12 cellular contexts compared by ENCODE assay signal in the genomic region with DNA sequence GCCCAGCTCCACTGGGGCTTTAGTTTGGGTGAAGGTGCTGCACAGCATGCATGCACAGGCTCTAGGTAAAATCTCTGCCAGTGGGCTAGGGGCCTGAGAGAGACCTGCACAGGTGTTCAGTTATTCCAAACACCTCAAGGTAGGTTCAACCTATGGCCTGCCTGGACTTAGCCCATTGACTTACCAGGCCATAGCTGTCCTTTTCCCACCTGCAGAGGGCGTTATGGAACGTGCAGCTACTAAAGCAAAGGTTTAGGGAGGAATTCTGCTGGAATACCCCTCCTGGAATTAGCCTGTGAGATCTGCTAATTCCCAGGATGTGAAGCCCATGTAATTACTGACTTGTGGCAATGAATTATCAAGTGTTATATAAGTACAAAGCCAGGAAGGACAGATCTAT. TPM values are rescaled to one million over a fixed set of nuclear protein-coding genes. Genes with fewer than 3 reads are reported as not detected.
DNase-seq lines count a peak whose midpoint lies in the region; ATAC-seq and TF ChIP-seq lines count a peak whose summit lies in the region.
"Had no signal": no experiment of that assay in that cellular context is flagged by ENCODE, and none has a peak within 500 bp of the region (broad histone marks: within the 10 kb centered on the region; RNA-seq: fewer than 3 reads in every experiment).

No MANE protein-coding gene starts in this region.

- H2AFZ ChIP-seq in mammary epithelial cell (ENCODE audit: low read depth, low read length) (no peak overlapping the region), hepatocyte (no peak overlapping the region)

- ATAC-seq in HG03139 (IDR thresholded peaks at IDR 0.05; ENCODE audit: unreplicated experiment) = no peak

- H3K23ac ChIP-seq in mesendoderm (ENCODE audit: low read length) = no peak overlapping the region

- H4K8ac ChIP-seq in mesendoderm (ENCODE audit: low read depth, low read length) = no peak overlapping the region

- no peaks in the 10 kb centered on the region for H3K9me2 ChIP-seq in hepatocyte (replicated peaks; ENCODE audit: insufficient read depth)

- H3K79me2 ChIP-seq in mammary epithelial cell (ENCODE audit: insufficient read depth, low read length) (no peaks in the 10 kb centered on the region), mesendoderm (ENCODE audit: control insufficient read depth, insufficient read depth, low read length) (no peaks in the 10 kb centered on the region), hepatocyte (no peaks in the 10 kb centered on the region)

- no TSS peak for BruUV-seq in mammary epithelial cell (replicated peaks; lab: Mats Ljungman, UMichigan)

- no peak overlapping the region for H3K18ac ChIP-seq in mesendoderm (ENCODE audit: low read length)

- no peak overlapping the region for H3K4ac ChIP-seq in mesendoderm (ENCODE audit: low read depth, low read length)

- DNase-seq in G401 (ENCODE audit: low spot score) (peak; percentile 92), HuH-7 (ENCODE audit: low spot score) (peak; percentile 25), mammary epithelial cell (no peak), mesendoderm (peak; percentile 88), SW 1271 (lab: John Stamatoyannopoulos, UW) (no peak), hepatocyte (ENCODE audit: low spot score) (no peak), dermis blood vessel endothelial cell (no peak)
- DNase-seq: NCI-H1092 treated with DMSO at 0.1 percent for 48 hours had no signal

- no peak overlapping the region for H2BK120ac ChIP-seq in mesendoderm (ENCODE audit: low read depth, low read length)

- no peak overlapping the region for H4K5ac ChIP-seq in mesendoderm (ENCODE audit: low read length)

- no peaks in the 10 kb centered on the region for H4K20me1 ChIP-seq in mammary epithelial cell (ENCODE audit: insufficient read depth, low read length)
- no peaks in the 10 kb centered on the region for H4K20me1 ChIP-seq in hepatocyte (ENCODE audit: insufficient read depth, poor library complexity, severe bottlenecking)

- no peak overlapping the region for H3K4me2 ChIP-seq in mammary epithelial cell (ENCODE audit: insufficient read depth, low read depth, low read length)
- H3K4me2 ChIP-seq in mesendoderm (ENCODE audit: low read length) = no peak overlapping the region
- no peak overlapping the region for H3K4me2 ChIP-seq in hepatocyte

- no peak overlapping the region for H3K9ac ChIP-seq in mammary epithelial cell (ENCODE audit: insufficient read depth, low read length)
- no peak overlapping the region for H3K9ac ChIP-seq in mesendoderm (ENCODE audit: low read length)

- H3K4me3 ChIP-seq in mammary epithelial cell (replicated peaks in 1 of 3; ENCODE audit: insufficient read depth in 1 of 3, low read depth in 2 of 3, low read length in 3 of 3) = no peak overlapping the region
- no peak overlapping the region for H3K4me3 ChIP-seq in mesendoderm (ENCODE audit: low read length)
- H3K4me3 ChIP-seq in hepatocyte = no peak overlapping the region

- no peak overlapping the region for H2BK5ac ChIP-seq in mesendoderm (ENCODE audit: low read length)

- no peak overlapping the region for H3K56ac ChIP-seq in mesendoderm (ENCODE audit: low read length)

- CTCF ChIA-PET in mammary epithelial cell (lab: Charles Lee; ENCODE audit: low non-redundant PET) = interaction anchor here (0.5 kb wide), 1 partner anchor 1206 kb away, joined by 3 read pairs; no protein-coding TSS in a partner anchor

- no peak overlapping the region for H2AK5ac ChIP-seq in mesendoderm (ENCODE audit: low read length)

- H3K27me3 ChIP-seq in mammary epithelial cell (ENCODE audit: insufficient read depth, low read length) (peaks cover 37% of the 10 kb centered on the region), mesendoderm (ENCODE audit: insufficient read depth, low read length, poor library complexity) (peaks cover 28% of the 10 kb centered on the region), hepatocyte (peaks cover 86% of the 10 kb centered on the region)

- TF ChIP-seq CTCF in mammary epithelial cell (conservative IDR thresholded peaks at IDR 0.05 in 1 of 2, IDR thresholded peaks at IDR 0.05 in 1 of 2; ENCODE audit: extremely low read depth in 1 of 2, insufficient read depth in 1 of 2, low read depth in 1 of 2, low read length in 2 of 2) = peak; percentile 23 to 49
- no peak for TF ChIP-seq CTCF in hepatocyte (IDR thresholded peaks at IDR 0.05; ENCODE audit: poor library complexity)

- no peak overlapping the region for H3K27ac ChIP-seq in mammary epithelial cell (ENCODE audit: insufficient read depth, low read depth, low read length)
- H3K27ac ChIP-seq in mesendoderm (ENCODE audit: low read depth, low read length) = no peak overlapping the region
- no peak overlapping the region for H3K27ac ChIP-seq in hepatocyte

- WGBS in mammary epithelial cell (ENCODE audit: low coverage, missing lambda C conversion rate) = 21% methylated on average over 2 of the region's 2 CpGs
- WGBS in mesendoderm (ENCODE audit: extremely low coverage, insufficient coverage, low lambda C conversion rate) = no CpG with 5 or more reads among the region's 2 CpGs
- WGBS in hepatocyte (ENCODE audit: low lambda C conversion rate, missing lambda C conversion rate) = 6% methylated on average over 2 of the region's 2 CpGs

- dilution Hi-C loops in mammary epithelial cell (cut with HindIII; ENCODE audit: low sequenced_read_pairs) = no loop called here

- H3K9me3 ChIP-seq in mammary epithelial cell (replicated peaks; ENCODE audit: insufficient read depth, low read length) (no peaks in the 10 kb centered on the region), hepatocyte (ENCODE audit: low read depth) (no peaks in the 10 kb centered on the region)

- intact Hi-C loops in mammary epithelial cell (cut with micrococcal nuclease) = no loop called here

- H2BK15ac ChIP-seq in mesendoderm (replicated peaks; ENCODE audit: low read depth) = no peak overlapping the region

- no peaks in the 10 kb centered on the region for H3K79me1 ChIP-seq in mesendoderm (ENCODE audit: low read length)

- in situ Hi-C loops in G401 (cut with HindIII; ENCODE audit: low sequenced_read_pairs) = no loop called here
- in situ Hi-C loops in mammary epithelial cell (cut with MboI; ENCODE audit: low sequenced_read_pairs in 2 of 2) = no loop called here

- H3K36me3 ChIP-seq in mammary epithelial cell (ENCODE audit: insufficient read depth, low read length) = no peaks in the 10 kb centered on the region
- H3K36me3 ChIP-seq in mesendoderm (ENCODE audit: control insufficient read depth, insufficient read depth, low read length) = no peaks in the 10 kb centered on the region
- H3K36me3 ChIP-seq in hepatocyte (replicated peaks; ENCODE audit: insufficient read depth, low read depth) = no peaks in the 10 kb centered on the region

- no peaks in the 10 kb centered on the region for H3K4me1 ChIP-seq in mammary epithelial cell (ENCODE audit: insufficient read depth, low read length)
- H3K4me1 ChIP-seq in mesendoderm (ENCODE audit: control insufficient read depth, low read depth, low read length) = peaks cover 2% of the 10 kb centered on the region
- H3K4me1 ChIP-seq in hepatocyte (ENCODE audit: insufficient read depth) = peaks cover 23% of the 10 kb centered on the region

RNA-seq across cellular contexts. Expression of gene VWC2, which starts 3.6 kb away (rescaled TPM):
- not detected in 2 replicates for total RNA-seq in G401 (2014; rRNA removed; shearing (Covaris generic))
- total RNA-seq in mammary epithelial cell (not detected), hepatocyte (not detected in 2 replicates), dermis blood vessel endothelial cell (not detected in 2 replicates)
- polyA plus RNA-seq in mammary epithelial cell (not detected), hepatocyte (not detected in 2 replicates)
- not detected for polyA minus RNA-seq in mammary epithelial cell
- 0.06 TPM for polyA plus RNA-seq in mesendoderm (2013, experiment 1 of 2)
- polyA plus RNA-seq in mesendoderm (2013, experiment 2 of 2) = 0.04 TPM
- total RNA-seq: glomerular endothelial cell; pulmonary artery endothelial cell; T-helper 1 cell treated with Interleukin-12 subunit alpha and Interleukin-12 subunit beta and Interleukin-4 antibody, amounts not matched to agents 30 ng/mL and 1 ng/mL, for 36 hours had no signal

Comparison
In these comparisons a context has a peak if more than half of its experiments do, and no peak if none do; other contexts are left out.
1. DNase-seq: peak in G401 (single experiment), HuH-7 (single experiment) and mesendoderm (single experiment); none in mammary epithelial cell (single experiment), SW 1271 (0 of 2), hepatocyte (single experiment) and dermis blood vessel endothelial cell (single experiment).